8 cellular contexts compared by ENCODE assay signal in genomic region chr17:80866050-80866793, GRCh38.
A peak's percentile ranks its signal among the peaks of the same experiment; 100 is the strongest.
DNase-seq lines count a peak whose midpoint lies in the region; ATAC-seq and TF ChIP-seq lines count a peak whose summit lies in the region.

No MANE protein-coding gene starts in this region.

- no peak overlapping the region for H3K27ac ChIP-seq in SJCRH30

- no peak overlapping the region for H3K4me3 ChIP-seq in Loucy (ENCODE audit: low read length, poor library complexity, severe bottlenecking)
- H3K4me3 ChIP-seq in SJCRH30 = no peak overlapping the region

- H3K4me1 ChIP-seq in Loucy (ENCODE audit: insufficient read depth, low read length, poor library complexity, severe bottlenecking) (peaks cover 60% of the 10 kb centered on the region), SJCRH30 (no peaks in the 10 kb centered on the region)

- peak; percentile 74 for TF ChIP-seq CTCF in Loucy (conservative IDR thresholded peaks at IDR 0.05; ENCODE audit: low read length)

- H3K27me3 ChIP-seq in Loucy (ENCODE audit: insufficient read depth, low read length, poor library complexity, severe bottlenecking) = no peaks in the 10 kb centered on the region
- no peaks in the 10 kb centered on the region for H3K27me3 ChIP-seq in SJCRH30

- ATAC-seq in GM18873 (IDR thresholded peaks at IDR 0.05; ENCODE audit: low FRiP score, unreplicated experiment) (no peak), HG03159 (IDR thresholded peaks at IDR 0.05; ENCODE audit: unreplicated experiment) (no peak)

- H3K79me2 ChIP-seq in Loucy (ENCODE audit: insufficient read depth, low read length) = no peaks in the 10 kb centered on the region

- H2AFZ ChIP-seq in Loucy (ENCODE audit: low read length) = no peak overlapping the region

- DNase-seq in DMS53 (lab: John Stamatoyannopoulos, UW) (peak; percentile 80), SJCRH30 (peak; percentile 83 to 93), germinal center (ENCODE audit: low spot score) (peak; percentile 66), posterior vena cava (ENCODE audit: low spot score) (peak; percentile 90)
- peak; percentile 76 for DNase-seq in activated naive CD4-positive, alpha-beta T cell treated with Interleukin-2 at 50 U/mL for 16 hours

- H3K9ac ChIP-seq in Loucy (ENCODE audit: low read depth, low read length, poor library complexity, severe bottlenecking) = peak overlapping the region; percentile 38

- no peaks in the 10 kb centered on the region for H4K20me1 ChIP-seq in Loucy (ENCODE audit: insufficient read depth, low read length, poor library complexity, severe bottlenecking)

- intact Hi-C loops in posterior vena cava (cut with DNase I) = loop anchor here in 1 of 2 donors (5.0 kb wide), 1 partner anchor 116 kb away; no protein-coding TSS in a partner anchor

- H3K36me3 ChIP-seq in Loucy (ENCODE audit: insufficient read depth, low read length) (no peaks in the 10 kb centered on the region; the same call in 1 of the 2 replicates), SJCRH30 (peaks cover 13% of the 10 kb centered on the region)

- H3K9me3 ChIP-seq in Loucy (ENCODE audit: insufficient read depth, low read depth, low read length) (no peaks in the 10 kb centered on the region), SJCRH30 (replicated peaks) (peaks cover 2% of the 10 kb centered on the region; the same call in 1 of the 2 replicates)

- no peaks in the 10 kb centered on the region; the same call in 1 of the 2 replicates for H3F3A ChIP-seq in Loucy (ENCODE audit: low read depth)

- H3K9me2 ChIP-seq in Loucy (replicated peaks; ENCODE audit: low read depth, low read length) = no peaks in the 10 kb centered on the region

- H3K4me2 ChIP-seq in Loucy (ENCODE audit: low read depth, low read length, poor library complexity, severe bottlenecking) = no peak overlapping the region
